In genomic region chr7:151087247-151088018, GRCh38 we compare ENCODE assay signal across 8 cellular contexts. TPM values are rescaled to one million over a fixed set of nuclear protein-coding genes. Genes with fewer than 3 reads are reported as not detected.
DNase-seq lines count a peak whose midpoint lies in the region; ATAC-seq and TF ChIP-seq lines count a peak whose summit lies in the region.

No MANE protein-coding gene starts in this region.

- peak overlapping the region; percentile 70 for H4K91ac ChIP-seq in IMR-90 (ENCODE audit: insufficient read depth, low read depth, low read length)

- H2BK15ac ChIP-seq in IMR-90 (ENCODE audit: low read depth, low read length) = no peak overlapping the region; the same call in 2 of the 3 replicates

- no peaks in the 10 kb centered on the region for H3K9me3 ChIP-seq in IMR-90 (ENCODE audit: control insufficient read depth, insufficient read depth, low read length)
- H3K9me3 ChIP-seq in ectodermal cell (ENCODE audit: control insufficient read depth, low read length) = no peaks in the 10 kb centered on the region
- no peaks in the 10 kb centered on the region for H3K9me3 ChIP-seq in subcutaneous abdominal adipose tissue (ENCODE audit: control insufficient read depth in 5 of 5, low read length in 5 of 5)

- POLR2A ChIA-PET in activated CD4-positive, alpha-beta T cell treated with anti-CD3 and anti-CD28 coated beads for 36 hours (lab: Charles Lee) = no interaction called here
- POLR2A ChIA-PET in IMR-90 (lab: Charles Lee; ENCODE audit: unreplicated experiment) = no interaction called here

- H3K4me3 Mint-ChIP-seq in activated CD4-positive, alpha-beta T cell treated with anti-CD3 and anti-CD28 coated beads for 36 hours = peak overlapping the region; percentile 81

- H3K4me1 Mint-ChIP-seq in activated CD4-positive, alpha-beta T cell treated with anti-CD3 and anti-CD28 coated beads for 36 hours = peaks cover 33% of the 10 kb centered on the region

- peak overlapping the region; percentile 57 for H2BK120ac ChIP-seq in IMR-90 (ENCODE audit: low read depth, low read length)

- H3K4me1 ChIP-seq in IMR-90 (ENCODE audit: control insufficient read depth, insufficient read depth, low read length) (peaks cover 25% of the 10 kb centered on the region), ectodermal cell (ENCODE audit: control insufficient read depth, insufficient read depth, low read length) (peaks cover 37% of the 10 kb centered on the region), subcutaneous abdominal adipose tissue (ENCODE audit: control insufficient read depth in 5 of 5, insufficient read depth in 5 of 5, low read length in 5 of 5) (peaks cover 20 to 78% (median 73%) of the 10 kb centered on the region in 5 donors)

- peak; percentile 37 for ATAC-seq in activated CD4-positive, alpha-beta T cell treated with anti-CD3 and anti-CD28 coated beads for 36 hours
- ATAC-seq in IMR-90 (ENCODE audit: low read depth) = peak; percentile 16

- peak overlapping the region; percentile 89 for H3K14ac ChIP-seq in IMR-90 (replicated peaks; ENCODE audit: low read depth, low read length)

- CTCF ChIA-PET in activated CD4-positive, alpha-beta T cell treated with anti-CD3 and anti-CD28 coated beads for 36 hours (lab: Charles Lee) = interaction anchor here (0.5 to 1.5 kb wide), 5 partner anchors 9 to 157 kb away, joined by 3 to 6 read pairs (median 4); partner anchors contain the start of gene ABCB8
- CTCF ChIA-PET in IMR-90 (lab: Yijun Ruan, JAX) = no interaction called here

- BruUV-seq in IMR-90 (replicated peaks; lab: Mats Ljungman, UMichigan) = no TSS peak

- peak; percentile 48 for TF ChIP-seq CTCF in IMR-90 (conservative IDR thresholded peaks at IDR 0.05; ENCODE audit: low read depth, low read length)

- H4K5ac ChIP-seq in IMR-90 (ENCODE audit: low read depth, low read length) = no peak overlapping the region

- peak overlapping the region; percentile 96 for H3K23ac ChIP-seq in IMR-90 (ENCODE audit: low read depth, low read length)

- 0% methylated on average over 24 of the region's 70 CpGs; no CpG with 5 or more reads in 1 of the 2 experiments for WGBS in IMR-90 (ENCODE audit: extremely low coverage in 2 of 2, insufficient read length in 1 of 2), 2 experiments
- 1 to 2% methylated on average over 70 of the region's 70 CpGs for WGBS in ectodermal cell, 2 experiments

- dilution Hi-C loops in IMR-90 (cut with HindIII; ENCODE audit: low sequenced_read_pairs, unreplicated experiment) = no loop called here

- H3K56ac ChIP-seq in IMR-90 (ENCODE audit: extremely low read depth, insufficient read depth, low read length) = peak overlapping the region; percentile 54

- peaks cover 10 to 50% of the 10 kb centered on the region in 2 experiments; a peak in 3 of 4 replicates for H3K79me1 ChIP-seq in IMR-90 (ENCODE audit: low read depth in 1 of 2, low read length in 2 of 2)

- H3K27me3 Mint-ChIP-seq in activated CD4-positive, alpha-beta T cell treated with anti-CD3 and anti-CD28 coated beads for 36 hours = peaks cover 7% of the 10 kb centered on the region

- H3K36me3 Mint-ChIP-seq in activated CD4-positive, alpha-beta T cell treated with anti-CD3 and anti-CD28 coated beads for 36 hours (ENCODE audit: low read depth) = peaks cover 4% of the 10 kb centered on the region

- TF ChIP-seq RAD21 in IMR-90 (IDR thresholded peaks at IDR 0.05; ENCODE audit: low read length) = peak; percentile 33; the same call in 1 of the 2 replicates

- H3K27ac Mint-ChIP-seq in activated CD4-positive, alpha-beta T cell treated with anti-CD3 and anti-CD28 coated beads for 36 hours = peak overlapping the region; percentile 84

- H3K27ac ChIP-seq in IMR-90 (ENCODE audit: insufficient read depth, low read length) = peak overlapping the region; percentile 63
- H3K27ac ChIP-seq in ectodermal cell (ENCODE audit: insufficient read depth, low read depth, low read length, poor library complexity, severe bottlenecking) = no peak overlapping the region
- peak overlapping the region; percentile 99 for H3K27ac ChIP-seq in subcutaneous abdominal adipose tissue (ENCODE audit: low read depth, low read length)

- H2BK20ac ChIP-seq in IMR-90 (ENCODE audit: low read depth, low read length) = no peak overlapping the region

- H3K27me3 ChIP-seq in IMR-90 (ENCODE audit: control insufficient read depth, insufficient read depth, low read length) (no peaks in the 10 kb centered on the region), ectodermal cell (ENCODE audit: control insufficient read depth, insufficient read depth, low read length, poor library complexity, severe bottlenecking) (peaks cover 23% of the 10 kb centered on the region), subcutaneous abdominal adipose tissue (ENCODE audit: control insufficient read depth in 5 of 5, insufficient read depth in 4 of 5, low read length in 5 of 5) (no peaks in the 10 kb centered on the region)

- peak overlapping the region; percentile 86 for H3K4me3 ChIP-seq in IMR-90 (ENCODE audit: insufficient read depth, low read depth, low read length)
- H3K4me3 ChIP-seq in ectodermal cell (ENCODE audit: insufficient read depth, low read depth, low read length) = peak overlapping the region; percentile 85
- H3K4me3 ChIP-seq in subcutaneous abdominal adipose tissue (ENCODE audit: low read depth in 1 of 5, low read length in 5 of 5) = peak overlapping the region; percentile 61 to 91 (median 77)

- H3K36me3 ChIP-seq in IMR-90 (ENCODE audit: control insufficient read depth, insufficient read depth, low read length) = peaks cover 6% of the 10 kb centered on the region; the same call in 1 of the 2 replicates
- H3K36me3 ChIP-seq in ectodermal cell (ENCODE audit: control insufficient read depth, insufficient read depth, low read length) = no peaks in the 10 kb centered on the region
- peaks cover 0 to 7% (median 0%) of the 10 kb centered on the region in 5 donors for H3K36me3 ChIP-seq in subcutaneous abdominal adipose tissue (ENCODE audit: control insufficient read depth in 5 of 5, insufficient read depth in 5 of 5, low read length in 5 of 5)

- peak overlapping the region; percentile 76 for H2AK9ac ChIP-seq in IMR-90 (replicated peaks; ENCODE audit: low read depth, low read length, poor library complexity)

- peaks cover 49% of the 10 kb centered on the region for H4K20me1 ChIP-seq in IMR-90 (ENCODE audit: insufficient read depth, low read length)

- no peak; the same call in 1 of the 2 replicates for TF ChIP-seq POLR2A in IMR-90 (IDR thresholded peaks at IDR 0.05; ENCODE audit: low read depth, low read length)

- H3K9me1 ChIP-seq in IMR-90 (ENCODE audit: insufficient read depth, low read length) = peaks cover 8% of the 10 kb centered on the region

- peak overlapping the region; percentile 81 for H3K4ac ChIP-seq in IMR-90 (ENCODE audit: low read depth, low read length)

- H3K4me2 ChIP-seq in IMR-90 (ENCODE audit: low read depth, low read length) = peak overlapping the region; percentile 54

- H2AFZ ChIP-seq in IMR-90 (replicated peaks; ENCODE audit: low read length, poor library complexity) = peak overlapping the region; percentile 82

- H3K18ac ChIP-seq in IMR-90 (ENCODE audit: low read depth, low read length) = no peak overlapping the region; the same call in 1 of the 2 replicates

- H3K9me3 Mint-ChIP-seq in activated CD4-positive, alpha-beta T cell treated with anti-CD3 and anti-CD28 coated beads for 36 hours (ENCODE audit: low read depth) = no peaks in the 10 kb centered on the region

- H3K9ac ChIP-seq in IMR-90 (ENCODE audit: low read depth, low read length) (peak overlapping the region; percentile 80), subcutaneous abdominal adipose tissue (ENCODE audit: low read length in 5 of 5) (peak overlapping the region; percentile 74 to 95 (median 93))

- DNase-seq in activated CD4-positive, alpha-beta T cell treated with anti-CD3 and anti-CD28 coated beads for 36 hours = peak; percentile 63
- no peak for DNase-seq in activated CD4-positive, alpha-beta T cell treated with anti-CD3 and anti-CD28 coated beads for 1 hour
- DNase-seq in IMR-90 (peak; percentile 52), UCSD-AML1 (lab: John Stamatoyannopoulos, UW; ENCODE audit: unreplicated experiment) (peak; percentile 48), medulla oblongata (ENCODE audit: extremely low spot score) (peak; percentile 67), H4 (ENCODE audit: low spot score) (no peak)

- H2AK5ac ChIP-seq in IMR-90 (ENCODE audit: low read depth, low read length) = peak overlapping the region; percentile 79

- in situ Hi-C loops in IMR-90 (cut with MboI; ENCODE audit: low sequenced_read_pairs) = no loop called here

- H4K8ac ChIP-seq in IMR-90 (ENCODE audit: low read depth in 2 of 2, low read length in 2 of 2) = peak overlapping the region; percentile 8 to 59; a peak in 2 of 4 replicates

- intact Hi-C loops in activated CD4-positive, alpha-beta T cell treated with anti-CD3 and anti-CD28 coated beads for 36 hours (cut with DNase I, micrococcal nuclease) = loop anchor here in 1 of 2 experiments (1.0 to 10.0 kb wide), 5 partner anchors 24 to 1373 kb away; partner anchors contain the start of genes ABCB8 and GIMAP7
- intact Hi-C loops in IMR-90 (cut with micrococcal nuclease) = loop anchor here (2.0 kb wide), 1 partner anchor 59 kb away; the partner anchor contains the start of gene ABCB8

- peak overlapping the region; percentile 51 for H2BK5ac ChIP-seq in IMR-90 (ENCODE audit: low read depth, low read length, poor library complexity, severe bottlenecking)

RNA-seq across cellular contexts. Expression of gene AGAP3, which starts 1.2 kb away (rescaled TPM):
- 10 to 100 TPM; 29.4 to 33.2 TPM for total RNA-seq in activated CD4-positive, alpha-beta T cell treated with anti-CD3 and anti-CD28 coated beads for 36 hours
- total RNA-seq in IMR-90 (2012; rRNA removed) = 33.3 and 35.3 TPM in 2 replicates
- polyA plus RNA-seq in IMR-90 (2012; rRNA removed) = 93.9 and 99.5 TPM in 2 replicates
- polyA plus RNA-seq in IMR-90 (2012; cell fraction: cytosol; rRNA removed) = 87.0 and 97.5 TPM in 2 replicates
- 301 and 531 TPM in 2 replicates for polyA plus RNA-seq in IMR-90 (2012; cell fraction: nucleus; rRNA removed; ENCODE audit: low replicate concordance)
- polyA plus RNA-seq in ectodermal cell (2013, experiment 1 of 4) = 72.8 TPM
- polyA plus RNA-seq in ectodermal cell (2013, experiment 2 of 4) = 63.8 TPM
- polyA plus RNA-seq in ectodermal cell (2013, experiment 3 of 4) = 55.5 TPM
- 62.2 TPM for polyA plus RNA-seq in ectodermal cell (2013, experiment 4 of 4)
- 26.1 and 36.6 TPM in 2 replicates for total RNA-seq in H4 (2014; rRNA removed; shearing (Covaris generic))

RNA-seq across cellular contexts. Expression of gene TMUB1, which starts 4.1 kb away (rescaled TPM):
- 10 to 100 TPM; 54.0 to 67.7 TPM for total RNA-seq in activated CD4-positive, alpha-beta T cell treated with anti-CD3 and anti-CD28 coated beads for 36 hours
- total RNA-seq in IMR-90 (2012; rRNA removed) = 6.8 and 7.8 TPM in 2 replicates
- polyA plus RNA-seq in IMR-90 (2012; rRNA removed) = 29.8 and 38.3 TPM in 2 replicates
- polyA plus RNA-seq in IMR-90 (2012; cell fraction: cytosol; rRNA removed) = 24.3 and 48.1 TPM in 2 replicates
- 34.7 and 60.3 TPM in 2 replicates for polyA plus RNA-seq in IMR-90 (2012; cell fraction: nucleus; rRNA removed; ENCODE audit: low replicate concordance)
- 45.6 TPM for polyA plus RNA-seq in ectodermal cell (2013, experiment 1 of 4)
- 38.3 TPM for polyA plus RNA-seq in ectodermal cell (2013, experiment 2 of 4)
- 41.6 TPM for polyA plus RNA-seq in ectodermal cell (2013, experiment 3 of 4)
- polyA plus RNA-seq in ectodermal cell (2013, experiment 4 of 4) = 41.5 TPM
- total RNA-seq in H4 (2014; rRNA removed; shearing (Covaris generic)) = 37.1 and 37.3 TPM in 2 replicates

RNA-seq across cellular contexts. Expression of gene FASTK, which starts 6.8 kb away (rescaled TPM):
- 10 to 100 TPM; 56.6 to 56.7 TPM for total RNA-seq in activated CD4-positive, alpha-beta T cell treated with anti-CD3 and anti-CD28 coated beads for 36 hours
- total RNA-seq in IMR-90 (2012; rRNA removed) = 41.9 and 53.8 TPM in 2 replicates
- polyA plus RNA-seq in IMR-90 (2012; rRNA removed) = 115 and 127 TPM in 2 replicates
- 99.0 and 130 TPM in 2 replicates for polyA plus RNA-seq in IMR-90 (2012; cell fraction: cytosol; rRNA removed)
- 430 and 1,164 TPM in 2 replicates for polyA plus RNA-seq in IMR-90 (2012; cell fraction: nucleus; rRNA removed; ENCODE audit: low replicate concordance)
- polyA plus RNA-seq in ectodermal cell (2013, experiment 1 of 4) = 55.1 TPM
- 44.8 TPM for polyA plus RNA-seq in ectodermal cell (2013, experiment 2 of 4)
- polyA plus RNA-seq in ectodermal cell (2013, experiment 3 of 4) = 48.3 TPM
- 55.4 TPM for polyA plus RNA-seq in ectodermal cell (2013, experiment 4 of 4)
- 70.0 and 100 TPM in 2 replicates for total RNA-seq in H4 (2014; rRNA removed; shearing (Covaris generic))

RNA-seq across cellular contexts. Expression of gene SLC4A2, which starts 28.0 kb away (rescaled TPM):
- total RNA-seq in activated CD4-positive, alpha-beta T cell treated with anti-CD3 and anti-CD28 coated beads for 36 hours = 10 to 100 TPM; 58.7 to 85.0 TPM
- total RNA-seq in IMR-90 (2012; rRNA removed) = 25.3 and 29.6 TPM in 2 replicates
- polyA plus RNA-seq in IMR-90 (2012; rRNA removed) = 91.0 and 112 TPM in 2 replicates
- polyA plus RNA-seq in IMR-90 (2012; cell fraction: cytosol; rRNA removed) = 70.2 and 89.3 TPM in 2 replicates
- 205 and 510 TPM in 2 replicates for polyA plus RNA-seq in IMR-90 (2012; cell fraction: nucleus; rRNA removed; ENCODE audit: low replicate concordance)
- polyA plus RNA-seq in ectodermal cell (2013, experiment 1 of 4) = 86.2 TPM
- 81.1 TPM for polyA plus RNA-seq in ectodermal cell (2013, experiment 2 of 4)
- 63.2 TPM for polyA plus RNA-seq in ectodermal cell (2013, experiment 3 of 4)
- polyA plus RNA-seq in ectodermal cell (2013, experiment 4 of 4) = 71.0 TPM
- 61.6 and 82.9 TPM in 2 replicates for total RNA-seq in H4 (2014; rRNA removed; shearing (Covaris generic))

RNA-seq across cellular contexts. Expression of gene CDK5, which starts 29.7 kb away (rescaled TPM):
- total RNA-seq in activated CD4-positive, alpha-beta T cell treated with anti-CD3 and anti-CD28 coated beads for 36 hours = 10 to 100 TPM; 12.5 to 16.7 TPM
- 22.4 and 24.7 TPM in 2 replicates for total RNA-seq in IMR-90 (2012; rRNA removed)
- polyA plus RNA-seq in IMR-90 (2012; rRNA removed) = 34.8 and 45.6 TPM in 2 replicates
- polyA plus RNA-seq in IMR-90 (2012; cell fraction: cytosol; rRNA removed) = 29.1 and 41.6 TPM in 2 replicates
- 16.0 and 19.1 TPM in 2 replicates for polyA plus RNA-seq in IMR-90 (2012; cell fraction: nucleus; rRNA removed; ENCODE audit: low replicate concordance)
- 17.6 TPM for polyA plus RNA-seq in ectodermal cell (2013, experiment 1 of 4)
- polyA plus RNA-seq in ectodermal cell (2013, experiment 2 of 4) = 15.2 TPM
- 15.4 TPM for polyA plus RNA-seq in ectodermal cell (2013, experiment 3 of 4)
- polyA plus RNA-seq in ectodermal cell (2013, experiment 4 of 4) = 18.9 TPM
- total RNA-seq in H4 (2014; rRNA removed; shearing (Covaris generic)) = 43.8 and 46.0 TPM in 2 replicates

Comparison
In these comparisons a context has a peak if more than half of its experiments do, and no peak if none do; other contexts are left out.
1. DNase-seq: peak in activated CD4-positive, alpha-beta T cell treated with anti-CD3 and anti-CD28 coated beads for 36 hours (single experiment), IMR-90 (single experiment), UCSD-AML1 (single experiment) and medulla oblongata (single experiment); none in activated CD4-positive, alpha-beta T cell treated with anti-CD3 and anti-CD28 coated beads for 1 hour (single experiment) and H4 (single experiment).
2. Peak in every context shown above with its lines, with median percentiles within 50 percentile points of each other: H3K4me3 ChIP-seq.